Comparison of ENCODE assay signal across 1 cellular context in the genomic region with DNA sequence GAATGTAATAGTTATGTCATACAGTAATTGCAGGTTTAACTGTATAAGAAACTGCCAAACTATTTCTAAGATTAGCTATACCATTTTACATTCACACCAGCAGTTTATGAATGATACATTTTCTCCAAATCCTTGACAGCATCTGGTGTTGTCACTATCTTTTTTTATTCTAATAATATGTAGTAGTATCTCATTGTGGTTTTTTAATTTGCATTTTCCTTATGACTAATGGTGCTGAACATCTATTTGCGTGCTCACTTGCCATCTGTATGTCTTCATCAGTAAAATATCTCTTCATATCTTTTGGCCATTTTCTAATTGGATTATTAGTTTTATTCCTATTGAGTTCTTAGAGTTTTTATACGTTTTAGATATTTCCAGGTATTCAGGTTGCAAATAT.
TF ChIP-seq lines count a peak whose summit lies in the region.

No MANE protein-coding gene starts in this region.

TF ChIP-seq in GM12878, 131 proteins besides CTCF, POLR2A, EP300 and RAD21 (continued from another document):
- no peak for TF ChIP-seq ZBTB11 (CRISPR knock-in tag; IDR thresholded peaks at IDR 0.05)
